Comparison of ENCODE assay signal across 8 cellular contexts in genomic region chr3:150409527-150410310, GRCh38. TPM values are rescaled to one million over a fixed set of nuclear protein-coding genes. Genes with fewer than 3 reads are reported as not detected.
DNase-seq lines count a peak whose midpoint lies in the region; ATAC-seq, FAIRE-seq and TF ChIP-seq lines count a peak whose summit lies in the region.

No MANE protein-coding gene starts in this region.

- H4K8ac ChIP-seq in trophoblast cell (ENCODE audit: low read depth, low read length), result no peak overlapping the region

- H3K36me3 Mint-ChIP-seq in activated naive CD8-positive, alpha-beta T cell treated with anti-CD3 and anti-CD28 coated beads for 36 hours, result peaks cover 28% of the 10 kb centered on the region

- peak overlapping the region; percentile 81 for H3K23ac ChIP-seq in trophoblast cell (ENCODE audit: low read length)

- H3K4me3 ChIP-seq in SJSA1 (peak overlapping the region; percentile 78), cardiac muscle cell (peak overlapping the region; percentile 62), trophoblast cell (ENCODE audit: low read depth, low read length) (peak overlapping the region; percentile 96), urinary bladder (ENCODE audit: low read depth, low read length) (peak overlapping the region; percentile 92)

- H3K9me3 Mint-ChIP-seq in activated naive CD8-positive, alpha-beta T cell treated with anti-CD3 and anti-CD28 coated beads for 36 hours, result no peaks in the 10 kb centered on the region

- H3K79me2 ChIP-seq in trophoblast cell (ENCODE audit: control insufficient read depth, insufficient read depth, low read length, poor library complexity), result peaks cover 30% of the 10 kb centered on the region

- peak overlapping the region; percentile 82 for H3K4me2 ChIP-seq in trophoblast cell (ENCODE audit: low read length)

- no peak for DNase-seq in D721Med (ENCODE audit: insufficient read length, low spot score)
- peak; percentile 56 for DNase-seq in HuH-7 (ENCODE audit: low spot score)
- peak; percentile 52 to 67 for DNase-seq in SJSA1 (ENCODE audit: low read depth in 1 of 2, low spot score in 2 of 2)
- peak; percentile 78 for DNase-seq in activated naive CD8-positive, alpha-beta T cell treated with anti-CD3 and anti-CD28 coated beads for 36 hours
- peak; percentile 77 to 90 for DNase-seq in cardiac muscle cell (ENCODE audit: low read depth in 1 of 2, low spot score in 1 of 2)
- peak; percentile 79 to 82 for DNase-seq in trophoblast cell

- H3K4ac ChIP-seq in trophoblast cell (ENCODE audit: low read depth, low read length), result peak overlapping the region; percentile 97

- no peaks in the 10 kb centered on the region for H3K27me3 ChIP-seq in SJSA1 (replicated peaks)
- H3K27me3 ChIP-seq in cardiac muscle cell, result no peaks in the 10 kb centered on the region
- no peaks in the 10 kb centered on the region for H3K27me3 ChIP-seq in trophoblast cell (ENCODE audit: insufficient read depth, low read length)

- peak; percentile 31 for ATAC-seq in GM21360 (IDR thresholded peaks at IDR 0.05; ENCODE audit: unreplicated experiment)

- H3K4me1 ChIP-seq in SJSA1 (replicated peaks) (peaks cover 16% of the 10 kb centered on the region), cardiac muscle cell (ENCODE audit: low read depth) (peaks cover 31% of the 10 kb centered on the region), trophoblast cell (ENCODE audit: control insufficient read depth in 1 of 2, insufficient read depth in 2 of 2, low read length in 2 of 2) (no peaks in the 10 kb centered on the region), urinary bladder (ENCODE audit: insufficient read depth) (no peaks in the 10 kb centered on the region)

- H2BK5ac ChIP-seq in trophoblast cell (ENCODE audit: low read depth, low read length, poor library complexity), result peak overlapping the region; percentile 100

- peak overlapping the region; percentile 87 for H3K4me3 Mint-ChIP-seq in activated naive CD8-positive, alpha-beta T cell treated with anti-CD3 and anti-CD28 coated beads for 36 hours

- H3K36me3 ChIP-seq in SJSA1 (peaks cover 65% of the 10 kb centered on the region), cardiac muscle cell (no peaks in the 10 kb centered on the region), trophoblast cell (ENCODE audit: control insufficient read depth in 1 of 2, insufficient read depth in 2 of 2, low read length in 2 of 2) (peaks cover 7 to 8% of the 10 kb centered on the region in 2 experiments), urinary bladder (ENCODE audit: insufficient read depth) (no peaks in the 10 kb centered on the region)

- TF ChIP-seq CTCF in D721Med (IDR thresholded peaks at IDR 0.05; ENCODE audit: insufficient read depth, missing control alignments), result peak; percentile 48
- peak; percentile 59 for TF ChIP-seq CTCF in cardiac muscle cell (IDR thresholded peaks at IDR 0.05; ENCODE audit: low read depth, low read length)

- H3K79me1 ChIP-seq in trophoblast cell (ENCODE audit: low read length), result peaks cover 29% of the 10 kb centered on the region

- peaks cover 30% of the 10 kb centered on the region for H3K4me1 Mint-ChIP-seq in activated naive CD8-positive, alpha-beta T cell treated with anti-CD3 and anti-CD28 coated beads for 36 hours

- no peak overlapping the region for H2BK120ac ChIP-seq in trophoblast cell (ENCODE audit: insufficient read depth, low read length, poor library complexity)

- H2AFZ ChIP-seq in trophoblast cell (ENCODE audit: insufficient read depth, low read length, poor library complexity), result no peak overlapping the region

- H3K27me3 Mint-ChIP-seq in activated naive CD8-positive, alpha-beta T cell treated with anti-CD3 and anti-CD28 coated beads for 36 hours, result no peaks in the 10 kb centered on the region

- H3K9me3 ChIP-seq in SJSA1 (replicated peaks) (no peaks in the 10 kb centered on the region), cardiac muscle cell (ENCODE audit: low read depth) (no peaks in the 10 kb centered on the region), trophoblast cell (ENCODE audit: insufficient read depth, low read depth, low read length) (peaks cover 4% of the 10 kb centered on the region)

- H4K12ac ChIP-seq in trophoblast cell (ENCODE audit: low read depth, low read length), result no peak overlapping the region

- peak overlapping the region; percentile 13 for H3K18ac ChIP-seq in trophoblast cell (ENCODE audit: low read length)

- WGBS in trophoblast cell (ENCODE audit: extremely low coverage, insufficient coverage, insufficient read length), result no CpG with 5 or more reads among the region's 71 CpGs
- WGBS in urinary bladder, result under 1% methylated on average over 71 of the region's 71 CpGs

- peak overlapping the region; percentile 96 for H3K9ac ChIP-seq in trophoblast cell (ENCODE audit: low read length)

- H3K14ac ChIP-seq in trophoblast cell (ENCODE audit: low read length), result peak overlapping the region; percentile 83

- peak overlapping the region; percentile 16 for H2AK5ac ChIP-seq in trophoblast cell (ENCODE audit: low read length)

- peak overlapping the region; percentile 98 for H3K27ac ChIP-seq in SJSA1
- H3K27ac ChIP-seq in cardiac muscle cell, result peak overlapping the region; percentile 96
- peak overlapping the region; percentile 100 for H3K27ac ChIP-seq in trophoblast cell (ENCODE audit: low read depth, low read length)
- peak overlapping the region; percentile 99 for H3K27ac ChIP-seq in urinary bladder (ENCODE audit: low read depth)

- no peak for FAIRE-seq in D721Med (lab: Jason Lieb, UNC)

- peak overlapping the region; percentile 17 for H4K91ac ChIP-seq in trophoblast cell (ENCODE audit: low read depth, low read length)

- no peak overlapping the region for H2BK12ac ChIP-seq in trophoblast cell (ENCODE audit: low read length)

- H3K27ac Mint-ChIP-seq in activated naive CD8-positive, alpha-beta T cell treated with anti-CD3 and anti-CD28 coated beads for 36 hours, result peak overlapping the region; percentile 99

RNA-seq across cellular contexts. Expression of gene TSC22D2, which starts 1.6 kb away (rescaled TPM):
- total RNA-seq in SJSA1 (2014; rRNA removed; shearing (Covaris generic)), result 11.3 and 11.9 TPM in 2 replicates
- 10 to 100 TPM; 16.8 to 17.1 TPM for total RNA-seq in activated naive CD8-positive, alpha-beta T cell treated with anti-CD3 and anti-CD28 coated beads for 36 hours
- total RNA-seq in cardiac muscle cell, result 12.8 and 25.6 TPM in 2 replicates
- polyA plus RNA-seq in cardiac muscle cell, result 22.6 and 29.1 TPM in 2 replicates
- polyA plus RNA-seq in trophoblast cell (2013), result 64.7 and 65.3 TPM in 2 replicates
- 48.3 TPM for total RNA-seq in urinary bladder
- 16.3 TPM for polyA plus RNA-seq in urinary bladder
